ENCODE assay signal across 16 cellular contexts in genomic region chr17:17633310-17633709, GRCh38. TPM values are rescaled to one million over a fixed set of nuclear protein-coding genes. Genes with fewer than 3 reads are reported as not detected.
DNase-seq lines count a peak whose midpoint lies in the region; ATAC-seq, FAIRE-seq and TF ChIP-seq lines count a peak whose summit lies in the region.
"Had no signal": no experiment of that assay in that cellular context is flagged by ENCODE, and none has a peak within 500 bp of the region (broad histone marks: within the 10 kb centered on the region; RNA-seq: fewer than 3 reads in every experiment).

No MANE protein-coding gene starts in this region.

- ATAC-seq in RWPE2 (ENCODE audit: low read depth) (peak; percentile 31; the same call in 1 of the 3 replicates), foreskin keratinocyte (peak; percentile 11), GM18505 (IDR thresholded peaks at IDR 0.05; ENCODE audit: unreplicated experiment) (no peak)
- ATAC-seq: GM23338 had no signal

- H3K4me1 Mint-ChIP-seq in dendritic cell treated with granulocyte-macrophage colony-stimulating factor and Interleukin-4, amounts not matched to agents 40 ng/mL and 50 ng/mL, for 4 days (ENCODE audit: low read depth), result peaks cover 45% of the 10 kb centered on the region
- H3K4me1 Mint-ChIP-seq in activated T-helper 2 cell treated with anti-CD3 and anti-CD28 coated beads, Interferon-gamma antibody, Interleukin-2, Interleukin-4, amounts not matched to agents 10 μg/mL and 5 μg/mL and 100 μg/mL, durations not matched to agents 14 hours and 24 hours and 36 hours (ENCODE audit: low read depth), result peaks cover 6% of the 10 kb centered on the region

- DNase-seq in RWPE2 (ENCODE audit: low spot score) (no peak), foreskin keratinocyte (peak; percentile 31 to 60), small intestine (no peak)
- no peak for DNase-seq in activated T-helper 2 cell treated with anti-CD3 and anti-CD28 coated beads, Interferon-gamma antibody, Interleukin-2, Interleukin-4, amounts not matched to agents 10 μg/mL and 5 μg/mL and 100 μg/mL, durations not matched to agents 14 hours and 24 hours and 36 hours (ENCODE audit: low spot score)
- DNase-seq: BE2C; CD4-positive, alpha-beta memory T cell; DMS79; EL; H9 had no signal

- H3K4me3 Mint-ChIP-seq in dendritic cell treated with granulocyte-macrophage colony-stimulating factor and Interleukin-4, amounts not matched to agents 40 ng/mL and 50 ng/mL, for 4 days, result no peak overlapping the region
- no peak overlapping the region for H3K4me3 Mint-ChIP-seq in activated T-helper 2 cell treated with anti-CD3 and anti-CD28 coated beads, Interferon-gamma antibody, Interleukin-2, Interleukin-4, amounts not matched to agents 10 μg/mL and 5 μg/mL and 100 μg/mL, durations not matched to agents 14 hours and 24 hours and 36 hours (ENCODE audit: low read depth)
- H3K4me3 Mint-ChIP-seq: CD4-positive, alpha-beta memory T cell; GM23338; H9 had no signal

- H3K27ac ChIP-seq in RWPE2 (ENCODE audit: poor library complexity, severe bottlenecking), result no peak overlapping the region
- no peak overlapping the region for H3K27ac ChIP-seq in foreskin keratinocyte
- H3K27ac ChIP-seq in small intestine (ENCODE audit: low read depth in 1 of 2, low read length in 1 of 2), result no peak overlapping the region
- H3K27ac ChIP-seq: A549, C4-2B had no signal

- no peak for TF ChIP-seq POLR2A in GM18505 (IDR thresholded peaks at IDR 0.05; ENCODE audit: borderline replicate concordance, extremely low read depth, insufficient read depth, insufficient read length)

- no peak for TF ChIP-seq CTCF in RWPE2 (IDR thresholded peaks at IDR 0.05; ENCODE audit: poor library complexity, severe bottlenecking)
- TF ChIP-seq CTCF in foreskin keratinocyte (conservative IDR thresholded peaks at IDR 0.05), result no peak

- H3K36me3 ChIP-seq in RWPE2 (ENCODE audit: low read depth) (no peaks in the 10 kb centered on the region), small intestine (ENCODE audit: control insufficient read depth in 2 of 2, insufficient read depth in 2 of 2, low read length in 2 of 2) (no peaks in the 10 kb centered on the region)
- H3K36me3 ChIP-seq: BE2C had no signal

- H3K4me1 ChIP-seq in RWPE2 (ENCODE audit: insufficient read depth, poor library complexity, severe bottlenecking) (no peaks in the 10 kb centered on the region), foreskin keratinocyte (no peaks in the 10 kb centered on the region), small intestine (ENCODE audit: control insufficient read depth in 2 of 2, insufficient read depth in 1 of 2, low read depth in 1 of 2, low read length in 1 of 2) (no peaks in the 10 kb centered on the region)
- H3K4me1 ChIP-seq: BE2C had no signal

- H3K9me3 ChIP-seq in RWPE2 (ENCODE audit: severe bottlenecking) (no peaks in the 10 kb centered on the region), small intestine (ENCODE audit: control insufficient read depth, low read depth) (no peaks in the 10 kb centered on the region)
- H3K9me3 ChIP-seq: A549, BE2C had no signal

- WGBS in small intestine, 3 donors, result 90 to 95% (median 93%) methylated on average over 6 of the region's 6 CpGs

- FAIRE-seq in small intestine (lab: Jason Lieb, UNC), result no peak
- FAIRE-seq: A549, G401.6, GM12891 had no signal

- peak overlapping the region; percentile 12 for H3K27ac Mint-ChIP-seq in dendritic cell treated with granulocyte-macrophage colony-stimulating factor and Interleukin-4, amounts not matched to agents 40 ng/mL and 50 ng/mL, for 4 days
- H3K27ac Mint-ChIP-seq in activated T-helper 2 cell treated with anti-CD3 and anti-CD28 coated beads, Interferon-gamma antibody, Interleukin-2, Interleukin-4, amounts not matched to agents 10 μg/mL and 5 μg/mL and 100 μg/mL, durations not matched to agents 14 hours and 24 hours and 36 hours, result no peak overlapping the region
- H3K27ac Mint-ChIP-seq: GM23338, H9 had no signal

- no peak overlapping the region for H3K4me3 ChIP-seq in RWPE2 (ENCODE audit: severe bottlenecking)
- no peak overlapping the region for H3K4me3 ChIP-seq in small intestine (ENCODE audit: low read depth in 1 of 2, low read length in 2 of 2)
- H3K4me3 ChIP-seq: A549, GM23338 had no signal

- intact Hi-C loops in dendritic cell treated with granulocyte-macrophage colony-stimulating factor and Interleukin-4, amounts not matched to agents 40 ng/mL and 50 ng/mL, for 4 days (cut with micrococcal nuclease), result no loop called here
- intact Hi-C loops in activated T-helper 2 cell treated with anti-CD3 and anti-CD28 coated beads, Interferon-gamma antibody, Interleukin-2, Interleukin-4, amounts not matched to agents 10 μg/mL and 5 μg/mL and 100 μg/mL, durations not matched to agents 14 hours and 24 hours and 36 hours (cut with micrococcal nuclease), result no loop called here

- no peaks in the 10 kb centered on the region for H3K27me3 ChIP-seq in RWPE2 (ENCODE audit: insufficient read depth, poor library complexity, severe bottlenecking)
- H3K27me3 ChIP-seq in foreskin keratinocyte, result no peaks in the 10 kb centered on the region
- H3K27me3 ChIP-seq in small intestine (ENCODE audit: control insufficient read depth in 2 of 2, insufficient read depth in 2 of 2, low read length in 2 of 2), result no peaks in the 10 kb centered on the region
- H3K27me3 ChIP-seq: BE2C had no signal

- H3K27me3 Mint-ChIP-seq in dendritic cell treated with granulocyte-macrophage colony-stimulating factor and Interleukin-4, amounts not matched to agents 40 ng/mL and 50 ng/mL, for 4 days, result peaks cover 6% of the 10 kb centered on the region
- no peaks in the 10 kb centered on the region for H3K27me3 Mint-ChIP-seq in activated T-helper 2 cell treated with anti-CD3 and anti-CD28 coated beads, Interferon-gamma antibody, Interleukin-2, Interleukin-4, amounts not matched to agents 10 μg/mL and 5 μg/mL and 100 μg/mL, durations not matched to agents 14 hours and 24 hours and 36 hours (ENCODE audit: low read depth)

- H3K9me3 Mint-ChIP-seq in dendritic cell treated with granulocyte-macrophage colony-stimulating factor and Interleukin-4, amounts not matched to agents 40 ng/mL and 50 ng/mL, for 4 days, result peaks cover 23% of the 10 kb centered on the region
- no peaks in the 10 kb centered on the region for H3K9me3 Mint-ChIP-seq in activated T-helper 2 cell treated with anti-CD3 and anti-CD28 coated beads, Interferon-gamma antibody, Interleukin-2, Interleukin-4, amounts not matched to agents 10 μg/mL and 5 μg/mL and 100 μg/mL, durations not matched to agents 14 hours and 24 hours and 36 hours

- peaks cover 18% of the 10 kb centered on the region for H3K36me3 Mint-ChIP-seq in dendritic cell treated with granulocyte-macrophage colony-stimulating factor and Interleukin-4, amounts not matched to agents 40 ng/mL and 50 ng/mL, for 4 days (ENCODE audit: low read depth)
- no peaks in the 10 kb centered on the region for H3K36me3 Mint-ChIP-seq in activated T-helper 2 cell treated with anti-CD3 and anti-CD28 coated beads, Interferon-gamma antibody, Interleukin-2, Interleukin-4, amounts not matched to agents 10 μg/mL and 5 μg/mL and 100 μg/mL, durations not matched to agents 14 hours and 24 hours and 36 hours (ENCODE audit: low read depth)

RNA-seq across cellular contexts. Expression of gene PEMT, which starts 41.8 kb away (rescaled TPM):
- total RNA-seq in foreskin keratinocyte, result 48.2 and 52.4 TPM in 2 replicates
- polyA plus RNA-seq in foreskin keratinocyte (52.5 and 52.7 TPM in 2 replicates), small intestine (10 to 100 TPM; 32.0 to 42.0 (median 33.5) TPM)
- 37.4 and 39.2 TPM in 2 replicates for total RNA-seq in activated T-helper 2 cell treated with anti-CD3 and anti-CD28 coated beads, Interferon-gamma antibody, Interleukin-2, Interleukin-4, amounts not matched to agents 10 μg/mL and 5 μg/mL and 100 μg/mL, durations not matched to agents 14 hours and 24 hours and 36 hours

RNA-seq across cellular contexts. Expression of gene RAI1, which starts 47.9 kb away (rescaled TPM):
- 15.0 and 16.3 TPM in 2 replicates for total RNA-seq in foreskin keratinocyte
- polyA plus RNA-seq in foreskin keratinocyte (11.1 and 12.0 TPM in 2 replicates), small intestine (1 to 10 TPM; 2.4 to 9.3 (median 3.1) TPM)
- total RNA-seq in activated T-helper 2 cell treated with anti-CD3 and anti-CD28 coated beads, Interferon-gamma antibody, Interleukin-2, Interleukin-4, amounts not matched to agents 10 μg/mL and 5 μg/mL and 100 μg/mL, durations not matched to agents 14 hours and 24 hours and 36 hours, result 33.5 and 36.5 TPM in 2 replicates

Comparison
In these comparisons a context has a peak if more than half of its experiments do, and no peak if none do; other contexts are left out.
1. DNase-seq: peak in foreskin keratinocyte (2 of 2); none in RWPE2 (single experiment), small intestine (single experiment) and activated T-helper 2 cell treated with anti-CD3 and anti-CD28 coated beads, Interferon-gamma antibody, Interleukin-2, Interleukin-4, amounts not matched to agents 10 μg/mL and 5 μg/mL and 100 μg/mL, durations not matched to agents 14 hours and 24 hours and 36 hours (single experiment).